ENCODE assay signal across 26 cellular contexts in the genomic region with DNA sequence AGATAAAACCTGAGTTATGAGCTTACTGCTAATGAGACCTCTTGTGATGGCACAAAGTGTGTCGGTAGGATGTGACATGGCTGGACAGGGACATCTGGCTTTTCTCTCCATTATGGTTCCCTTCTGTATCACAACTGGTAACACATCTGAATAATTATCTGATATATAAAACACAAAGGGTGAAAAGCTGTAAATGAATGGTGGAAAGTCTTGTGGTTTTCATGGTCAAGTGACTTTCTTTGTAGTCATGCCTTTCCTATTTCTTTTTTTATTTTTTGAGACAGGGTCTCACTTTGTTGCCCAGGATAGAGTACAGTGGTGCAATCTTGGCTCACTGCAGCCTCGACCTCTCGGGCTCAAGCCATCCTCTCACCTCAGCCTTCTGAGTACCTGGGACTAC. TPM values are rescaled to one million over a fixed set of nuclear protein-coding genes. Genes with fewer than 3 reads are reported as not detected.
DNase-seq lines count a peak whose midpoint lies in the region; ATAC-seq, FAIRE-seq and TF ChIP-seq lines count a peak whose summit lies in the region.
"Had no signal": no experiment of that assay in that cellular context is flagged by ENCODE, and none has a peak within 500 bp of the region (broad histone marks: within the 10 kb centered on the region; RNA-seq: fewer than 3 reads in every experiment).

No MANE protein-coding gene starts in this region.

- no peak overlapping the region for H3K4me3 ChIP-seq in ACC112 (ENCODE audit: low read depth, low read length)
- H3K4me3 ChIP-seq in IMR-90 (ENCODE audit: insufficient read depth, low read depth, low read length): no peak overlapping the region
- no peak overlapping the region for H3K4me3 ChIP-seq in GM12878
- H3K4me3 ChIP-seq: cardiac muscle cell, SJCRH30, tibial nerve had no signal

- H2BK120ac ChIP-seq in IMR-90 (ENCODE audit: low read depth, low read length): peak overlapping the region; percentile 75; the same call in 1 of the 2 replicates

- no TSS peak for BruUV-seq in IMR-90 (replicated peaks; lab: Mats Ljungman, UMichigan)
- BruUV-seq in GM12878 (replicated peaks; lab: Mats Ljungman, UMichigan): no TSS peak

- H3K18ac ChIP-seq in IMR-90 (ENCODE audit: low read depth, low read length): peak overlapping the region; percentile 39; the same call in 1 of the 2 replicates

- no peak overlapping the region for H3K23ac ChIP-seq in IMR-90 (ENCODE audit: low read depth, low read length)

- ATAC-seq in IMR-90 (ENCODE audit: low read depth): no peak
- peak; percentile 14; the same call in 1 of the 3 replicates for ATAC-seq in GM12878
- ATAC-seq in HG02870 (IDR thresholded peaks at IDR 0.05; ENCODE audit: unreplicated experiment): no peak
- ATAC-seq: activated CD4-positive, CD25-positive, alpha-beta regulatory T cell treated with anti-CD3 and anti-CD28 coated beads, Interleukin-2, amount 50 U/mL, for 24 hours; activated T-helper 17 cell treated with anti-CD3 and anti-CD28 coated beads, Interleukin-2, amount 50 U/mL, for 72 hours; naive thymus-derived CD8-positive, alpha-beta T cell; T-cell had no signal

- dilution Hi-C loops in IMR-90 (cut with HindIII; ENCODE audit: low sequenced_read_pairs, unreplicated experiment): no loop called here

- H3K27me3 ChIP-seq in ACC112 (ENCODE audit: insufficient read depth, low read length) (no peaks in the 10 kb centered on the region), IMR-90 (ENCODE audit: control insufficient read depth, insufficient read depth, low read length) (no peaks in the 10 kb centered on the region), GM12878 (replicated peaks in 1 of 2; ENCODE audit: control insufficient read depth in 2 of 2, insufficient read depth in 2 of 2, low read length in 1 of 2) (no peaks in the 10 kb centered on the region)
- H3K27me3 ChIP-seq: cardiac muscle cell, SJCRH30, tibial nerve had no signal

- H4K20me1 ChIP-seq in IMR-90 (ENCODE audit: insufficient read depth, low read length) (no peaks in the 10 kb centered on the region), GM12878 (ENCODE audit: control insufficient read depth, insufficient read depth) (no peaks in the 10 kb centered on the region)

- H3K36me3 Mint-ChIP-seq in T-helper 2 cell treated with Interferon-gamma antibody and Interleukin-4, amounts not matched to agents 5 μg/mL and 100 μg/mL, for 36 hours (ENCODE audit: low read depth): no peaks in the 10 kb centered on the region
- H3K36me3 Mint-ChIP-seq: T-cell had no signal

- RAD21 ChIA-PET in GM12878 (lab: Charles Lee; ENCODE audit: unreplicated experiment): no interaction called here

- H3K4ac ChIP-seq in IMR-90 (ENCODE audit: low read depth, low read length): peak overlapping the region; percentile 74; the same call in 1 of the 2 replicates

- H3K79me1 ChIP-seq in IMR-90 (ENCODE audit: low read depth in 1 of 2, low read length in 2 of 2): no peaks in the 10 kb centered on the region

- H3K14ac ChIP-seq in IMR-90 (replicated peaks; ENCODE audit: low read depth, low read length): peak overlapping the region; percentile 85; the same call in 1 of the 2 replicates

- H3K9ac ChIP-seq in IMR-90 (ENCODE audit: low read depth, low read length) (no peak overlapping the region), GM12878 (ENCODE audit: control insufficient read depth, insufficient read depth, low read length) (no peak overlapping the region)

- H3K27ac Mint-ChIP-seq in T-helper 2 cell treated with Interferon-gamma antibody and Interleukin-4, amounts not matched to agents 5 μg/mL and 100 μg/mL, for 36 hours: no peak overlapping the region
- H3K27ac Mint-ChIP-seq: activated CD4-positive, alpha-beta memory T cell treated with anti-CD3 and anti-CD28 coated beads for 36 hours; activated T-helper 17 cell treated with anti-CD3 and anti-CD28 coated beads, Interleukin-2, amount 50 U/mL, for 72 hours; naive thymus-derived CD8-positive, alpha-beta T cell; stimulated activated naive CD8-positive, alpha-beta T cell treated with anti-CD3 and anti-CD28 coated beads, Interleukin-15, Interleukin-2, amounts not matched to agents 100 ng/mL and 50 ng/mL, for 24 hours; T-cell had no signal

- H3K4me2 ChIP-seq in IMR-90 (ENCODE audit: low read depth, low read length) (no peak overlapping the region), GM12878 (ENCODE audit: control insufficient read depth, insufficient read depth) (no peak overlapping the region)

- H3K4me1 Mint-ChIP-seq in T-helper 2 cell treated with Interferon-gamma antibody and Interleukin-4, amounts not matched to agents 5 μg/mL and 100 μg/mL, for 36 hours (ENCODE audit: low read depth): no peaks in the 10 kb centered on the region
- H3K4me1 Mint-ChIP-seq: activated T-helper 17 cell treated with anti-CD3 and anti-CD28 coated beads, Interleukin-2, amount 50 U/mL, for 72 hours; T-cell had no signal

- H3K9me3 ChIP-seq in IMR-90 (ENCODE audit: control insufficient read depth, insufficient read depth, low read length): no peaks in the 10 kb centered on the region
- H3K9me3 ChIP-seq in GM12878 (replicated peaks; ENCODE audit: control insufficient read depth, insufficient read depth, low read length): no peaks in the 10 kb centered on the region; the same call in 2 of the 3 replicates
- H3K9me3 ChIP-seq: SJCRH30 had no signal

- H2AFZ ChIP-seq in ACC112 (ENCODE audit: low read length, unreplicated experiment): no peak overlapping the region
- no peak overlapping the region for H2AFZ ChIP-seq in IMR-90 (replicated peaks; ENCODE audit: low read length, poor library complexity)
- no peak overlapping the region for H2AFZ ChIP-seq in GM12878 (ENCODE audit: control insufficient read depth, low read depth, low read length)

- no CpG with 5 or more reads among the region's 3 CpGs for WGBS in IMR-90 (ENCODE audit: extremely low coverage in 2 of 2, insufficient read length in 1 of 2), 2 experiments
- WGBS in GM12878 (ENCODE audit: insufficient coverage, insufficient replicate concordance, low lambda C conversion rate, missing lambda C conversion rate): 0% methylated on average over 3 of the region's 3 CpGs

- no peak for TF ChIP-seq POLR2A in IMR-90 (IDR thresholded peaks at IDR 0.05; ENCODE audit: low read depth, low read length)
- TF ChIP-seq POLR2A in GM12878 (IDR thresholded peaks at IDR 0.05; ENCODE audit: low read depth, low read length): no peak

- peak overlapping the region; percentile 70; the same call in 1 of the 3 replicates for H2BK15ac ChIP-seq in IMR-90 (ENCODE audit: low read depth, low read length)

- H3K36me3 ChIP-seq in ACC112 (ENCODE audit: insufficient read depth, low read length): no peaks in the 10 kb centered on the region
- H3K36me3 ChIP-seq in IMR-90 (ENCODE audit: control insufficient read depth, insufficient read depth, low read length): no peaks in the 10 kb centered on the region
- no peaks in the 10 kb centered on the region for H3K36me3 ChIP-seq in GM12878 (ENCODE audit: control insufficient read depth in 2 of 2, insufficient read depth in 2 of 2, low read length in 1 of 2)
- H3K36me3 ChIP-seq: cardiac muscle cell, SJCRH30, tibial nerve had no signal

- no peaks in the 10 kb centered on the region for H3K79me2 ChIP-seq in ACC112 (ENCODE audit: control insufficient read depth, insufficient read depth, low read length, unreplicated experiment)
- H3K79me2 ChIP-seq in GM12878 (ENCODE audit: control insufficient read depth, insufficient read depth, low read length): no peaks in the 10 kb centered on the region

- no peak overlapping the region for H3K4me3 Mint-ChIP-seq in T-helper 2 cell treated with Interferon-gamma antibody and Interleukin-4, amounts not matched to agents 5 μg/mL and 100 μg/mL, for 36 hours
- H3K4me3 Mint-ChIP-seq: activated CD4-positive, alpha-beta memory T cell treated with anti-CD3 and anti-CD28 coated beads for 36 hours; activated T-helper 17 cell treated with anti-CD3 and anti-CD28 coated beads, Interleukin-2, amount 50 U/mL, for 72 hours; naive thymus-derived CD8-positive, alpha-beta T cell; stimulated activated naive CD8-positive, alpha-beta T cell treated with anti-CD3 and anti-CD28 coated beads, Interleukin-15, Interleukin-2, amounts not matched to agents 100 ng/mL and 50 ng/mL, for 24 hours; T-cell had no signal

- peak overlapping the region in 1 of 2 experiments; percentile 70; a peak in 1 of 4 replicates for H4K8ac ChIP-seq in IMR-90 (ENCODE audit: low read depth in 2 of 2, low read length in 2 of 2)

- TF ChIP-seq EP300 in GM12878 (IDR thresholded peaks at IDR 0.05; ENCODE audit: borderline replicate concordance in 1 of 2, control insufficient read depth in 1 of 2, low read depth in 2 of 2, low read length in 2 of 2): no peak

- POLR2A ChIA-PET in IMR-90 (lab: Charles Lee; ENCODE audit: unreplicated experiment): no interaction called here
- POLR2A ChIA-PET in GM12878 (lab: Charles Lee): no interaction called here

- CTCF ChIA-PET in IMR-90 (lab: Yijun Ruan, JAX) (interaction anchor here (0.6 kb wide), 1 partner anchor 614 kb away, joined by 3 read pairs; no protein-coding TSS in a partner anchor), GM12878 (lab: Yijun Ruan, JAX) (interaction anchor here (1.1 kb wide), 1 partner anchor 301 kb away, joined by 3 read pairs; no protein-coding TSS in a partner anchor)

- TF ChIP-seq CTCF in IMR-90 (conservative IDR thresholded peaks at IDR 0.05; ENCODE audit: low read depth, low read length): no peak
- no peak for TF ChIP-seq CTCF in GM12878 (IDR thresholded peaks at IDR 0.05 in 2 of 3, conservative IDR thresholded peaks at IDR 0.05 in 1 of 3; ENCODE audit: control insufficient read depth in 2 of 3, extremely low read depth in 1 of 3, insufficient read depth in 1 of 3, low read depth in 3 of 3, low read length in 3 of 3)

- no peak for DNase-seq in IMR-90
- DNase-seq in GM12878 (ENCODE audit: low read depth, low spot score): no peak
- DNase-seq in kidney tubule cell (ENCODE audit: low spot score): peak; percentile 69
- no peak for DNase-seq in T-helper 2 cell treated with Interferon-gamma antibody and Interleukin-4, amounts not matched to agents 5 μg/mL and 100 μg/mL, for 36 hours (ENCODE audit: low spot score)
- DNase-seq in caudate nucleus (lab: John Stamatoyannopoulos, UW): no peak
- no peak for DNase-seq in KBM-7
- DNase-seq: activated CD4-positive, alpha-beta memory T cell treated with anti-CD3 and anti-CD28 coated beads for 36 hours; activated CD8-positive, alpha-beta memory T cell treated with anti-CD3 and anti-CD28 coated beads, Interleukin-2, amount 50 U/mL, for 48 hours; activated naive CD4-positive, alpha-beta T cell treated with anti-CD3 and anti-CD28 coated beads, Interleukin-2, amount 50 U/mL, for 16 hours; COR-L47; DMS79 treated with DMSO at 0.1 percent for 48 hours; naive thymus-derived CD8-positive, alpha-beta T cell; NCI-H1436 treated with DMSO at 0.1 percent for 48 hours; NCI-H510A; nucleus accumbens; SJCRH30; T-cell had no signal

- intact Hi-C loops in IMR-90 (cut with micrococcal nuclease): no loop called here
- intact Hi-C loops in GM12878 (cut with micrococcal nuclease; ENCODE audit: unreplicated experiment): no loop called here

- H2AK5ac ChIP-seq in IMR-90 (ENCODE audit: low read depth, low read length): peak overlapping the region; percentile 94; the same call in 1 of the 2 replicates

- in situ Hi-C loops in IMR-90 (cut with MboI; ENCODE audit: low sequenced_read_pairs) (no loop called here), GM12878 (cut with MboI) (no loop called here), KBM-7 (cut with MboI; ENCODE audit: low pct_unique_long_range_greater_than_20kb, low sequenced_read_pairs) (no loop called here)

- H2BK20ac ChIP-seq in IMR-90 (ENCODE audit: low read depth, low read length): peak overlapping the region; percentile 57; the same call in 1 of the 2 replicates

- H2AK9ac ChIP-seq in IMR-90 (replicated peaks; ENCODE audit: low read depth, low read length, poor library complexity): no peak overlapping the region

- TF ChIP-seq RAD21 in IMR-90 (IDR thresholded peaks at IDR 0.05; ENCODE audit: low read length) (no peak), GM12878 (IDR thresholded peaks at IDR 0.05; ENCODE audit: insufficient read depth, low read depth, low read length) (no peak)

- peak overlapping the region; percentile 61 for H2BK5ac ChIP-seq in IMR-90 (ENCODE audit: low read depth, low read length, poor library complexity, severe bottlenecking)

- H3K9me3 Mint-ChIP-seq in T-helper 2 cell treated with Interferon-gamma antibody and Interleukin-4, amounts not matched to agents 5 μg/mL and 100 μg/mL, for 36 hours: no peaks in the 10 kb centered on the region
- H3K9me3 Mint-ChIP-seq: activated T-helper 17 cell treated with anti-CD3 and anti-CD28 coated beads, Interleukin-2, amount 50 U/mL, for 72 hours had no signal

- H4K91ac ChIP-seq in IMR-90 (ENCODE audit: insufficient read depth, low read depth, low read length): peak overlapping the region; percentile 73; the same call in 1 of the 2 replicates

- FAIRE-seq in GM12878 (lab: Jason Lieb, UNC): no peak
- FAIRE-seq: A204.1, GM18507 had no signal

- H3K4me1 ChIP-seq in ACC112 (ENCODE audit: control insufficient read depth, insufficient read depth, low read length, unreplicated experiment) (peaks cover 3% of the 10 kb centered on the region), IMR-90 (ENCODE audit: control insufficient read depth, insufficient read depth, low read length) (no peaks in the 10 kb centered on the region), GM12878 (ENCODE audit: control insufficient read depth, insufficient read depth, low read length) (no peaks in the 10 kb centered on the region)
- H3K4me1 ChIP-seq: SJCRH30 had no signal

- H3K27ac ChIP-seq in ACC112 (ENCODE audit: low read depth, low read length) (peak overlapping the region; percentile 48), IMR-90 (ENCODE audit: insufficient read depth, low read length) (peak overlapping the region; percentile 43; the same call in 1 of the 2 replicates), GM12878 (ENCODE audit: control insufficient read depth, insufficient read depth) (no peak overlapping the region), caudate nucleus (ENCODE audit: low read depth, low read length) (no peak overlapping the region)
- H3K27ac ChIP-seq: cardiac muscle cell, SJCRH30 had no signal

- H4K5ac ChIP-seq in IMR-90 (ENCODE audit: low read depth, low read length): peak overlapping the region; percentile 42; the same call in 1 of the 2 replicates

- peaks cover 2% of the 10 kb centered on the region; the same call in 1 of the 2 replicates for H3K9me1 ChIP-seq in IMR-90 (ENCODE audit: insufficient read depth, low read length)

- no peaks in the 10 kb centered on the region for H3K27me3 Mint-ChIP-seq in T-helper 2 cell treated with Interferon-gamma antibody and Interleukin-4, amounts not matched to agents 5 μg/mL and 100 μg/mL, for 36 hours (ENCODE audit: low read depth)

- SMC1A ChIA-PET in GM12878 (lab: Charles Lee; ENCODE audit: uncharacterized antibody, unreplicated experiment): no interaction called here

- H3K56ac ChIP-seq in IMR-90 (ENCODE audit: extremely low read depth, insufficient read depth, low read length): no peak overlapping the region

RNA-seq across cellular contexts. Expression of gene ZFHX3, which starts 35.3 kb away (rescaled TPM):
- total RNA-seq in IMR-90 (2012; rRNA removed) (1.4 and 2.2 TPM in 2 replicates), GM12878 (2014; rRNA removed) (1.5 and 1.6 TPM in 2 replicates), GM12878 (2014; rRNA removed; fragmentation: Illumina TruSeq; extraction: Trizol) (1.4 and 2.4 TPM in 2 replicates), GM12878 (2021) (7.8 and 8.6 TPM in 2 replicates)
- polyA plus RNA-seq in IMR-90 (2012; rRNA removed) (1.7 and 2.0 TPM in 2 replicates), GM12878 (2011; rRNA removed) (1.3 and 1.5 TPM in 2 replicates), GM12878 (2014; fragmentation: Illumina TruSeq; extraction: Trizol) (3.2 and 3.4 TPM in 2 replicates), GM12878 (2014; fragmentation: Nextera tagmentation; extraction: Ambion mirVana) (1 to 10 TPM in 1 of 2 experiments, under 1 TPM in 1; 0.68 to 3.5 TPM), GM12878 (2014; rRNA removed) (2.1 and 2.4 TPM in 2 replicates), GM12878 (2016; fragmentation: Nextera tagmentation; extraction: Ambion mirVana) (1 to 10 TPM; 2.0 to 2.8 TPM)
- polyA plus RNA-seq in IMR-90 (2012; cell fraction: cytosol; rRNA removed): 0.78 and 1.1 TPM in 2 replicates
- polyA plus RNA-seq in IMR-90 (2012; cell fraction: nucleus; rRNA removed; ENCODE audit: low replicate concordance): 1.9 and 2.8 TPM in 2 replicates
- total RNA-seq in GM12878 (2013; cell fraction: nucleolus; rRNA removed): 31.8 and 32.2 TPM in 2 replicates
- 1.5 TPM for polyA plus RNA-seq in GM12878 (2011; ENCODE audit: low read depth)
- 0.79 and 0.90 TPM in 2 replicates for polyA plus RNA-seq in GM12878 (2011; cell fraction: cytosol; rRNA removed)
- 1.6 and 2.4 TPM in 2 replicates for polyA plus RNA-seq in GM12878 (2011; cell fraction: nucleus; rRNA removed)
- 2.3 and 3.5 TPM in 2 replicates for polyA plus RNA-seq in GM12878 (2012)
- 5.3 and 6.6 TPM in 2 replicates for polyA minus RNA-seq in GM12878 (2011; rRNA and poly(A)+ RNA removed)
- 2.9 and 3.2 TPM in 2 replicates for polyA minus RNA-seq in GM12878 (2011; cell fraction: cytosol; rRNA and poly(A)+ RNA removed)
- 6.0 and 15.7 TPM in 2 replicates for polyA minus RNA-seq in GM12878 (2011; cell fraction: nucleus; rRNA and poly(A)+ RNA removed)

Comparison
In these comparisons a context has a peak if more than half of its experiments do, and no peak if none do; other contexts are left out.
1. H3K27ac ChIP-seq: peak in ACC112 (single experiment) and IMR-90 (single experiment); none in GM12878 (single experiment) and caudate nucleus (single experiment).